Comparison of ENCODE assay signal across 14 cellular contexts in the genomic region with DNA sequence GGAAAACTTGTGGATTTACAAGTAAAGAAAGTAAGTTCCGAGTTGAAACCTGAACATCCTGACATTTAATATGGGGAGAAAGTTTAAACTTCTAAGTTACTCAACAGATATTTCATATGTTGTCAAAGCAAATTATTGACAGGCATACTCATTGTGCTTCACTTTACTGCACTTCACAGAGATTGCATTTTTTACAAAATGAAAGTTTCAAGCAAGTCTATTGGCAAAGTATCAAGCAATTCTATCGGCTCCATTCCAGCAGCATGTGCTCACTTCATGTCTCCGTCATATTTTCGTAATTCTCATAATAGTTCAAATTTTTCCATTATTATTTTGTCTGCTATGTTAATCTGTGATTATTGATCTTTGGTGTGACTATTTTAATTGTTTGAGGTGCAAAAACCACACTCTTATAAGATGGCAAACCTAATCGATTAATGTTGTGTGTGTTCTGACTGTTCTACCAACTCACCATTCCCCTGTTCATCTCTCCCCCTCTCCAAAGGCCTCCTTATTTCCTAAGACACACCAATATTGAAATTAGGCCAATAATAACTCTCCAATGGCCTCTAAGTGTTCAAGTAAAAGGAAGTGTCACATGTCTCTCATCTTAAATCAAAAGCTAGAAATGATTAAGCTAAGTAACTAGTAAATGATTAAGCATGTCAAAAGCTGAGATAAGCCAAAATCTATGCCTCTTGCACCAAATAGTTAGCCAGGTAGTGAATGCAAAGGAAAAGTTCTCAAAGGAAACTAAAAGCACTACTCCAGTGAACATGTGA.
"Had no signal": no experiment of that assay in that cellular context is flagged by ENCODE, and none has a peak within 500 bp of the region (broad histone marks: within the 10 kb centered on the region; RNA-seq: fewer than 3 reads in every experiment).

No MANE protein-coding gene starts in this region.

- H3K4me3 ChIP-seq: gastrocnemius medialis, prostate gland, testis had no signal

- DNase-seq: activated CD4-positive, alpha-beta T cell treated with anti-CD3 and anti-CD28 coated beads, Interleukin-2, amount 50 U/mL, for 4 hours; activated T-cell treated with anti-CD3 and anti-CD28 coated beads, Interleukin-2, amount 50 U/mL, for 1 hour; amniotic stem cell; cerebellar nuclear complex; dermis blood vessel endothelial cell; gastrocnemius medialis; kidney glomerular epithelial cell; natural killer cell; stimulated activated CD4-positive, alpha-beta T cell treated with anti-CD3 and anti-CD28 coated beads, Interleukin-2, amount 100 ng/mL, for 24 hours; stimulated activated naive CD4-positive, alpha-beta T cell treated with Interleukin-2 at 50 U/mL for 16 hours; testis had no signal

- H3K4me1 ChIP-seq: gastrocnemius medialis, prostate gland, testis had no signal

- H3K27me3 ChIP-seq: gastrocnemius medialis, testis had no signal

- ATAC-seq: activated CD4-positive, CD25-positive, alpha-beta regulatory T cell treated with anti-CD3 and anti-CD28 coated beads, Interleukin-2, amount 50 U/mL, for 24 hours; gastrocnemius medialis; natural killer cell; sciatic nerve had no signal

- H3K9me3 ChIP-seq: gastrocnemius medialis, prostate gland, testis had no signal

- H3K27ac ChIP-seq: gastrocnemius medialis, prostate gland, testis had no signal

- H3K36me3 ChIP-seq: gastrocnemius medialis, prostate gland had no signal
